Comparison of ENCODE assay signal across 21 cellular contexts in genomic region chr1:218211241-218211640, GRCh38.
A peak's percentile ranks its signal among the peaks of the same experiment; 100 is the strongest.
DNase-seq lines count a peak whose midpoint lies in the region; ATAC-seq and TF ChIP-seq lines count a peak whose summit lies in the region.
"Had no signal": no experiment of that assay in that cellular context is flagged by ENCODE, and none has a peak within 500 bp of the region (broad histone marks: within the 10 kb centered on the region; RNA-seq: fewer than 3 reads in every experiment).

No MANE protein-coding gene starts in this region.

- no peak overlapping the region for H3K4me3 Mint-ChIP-seq in osteocyte (ENCODE audit: unreplicated experiment)
- H3K4me3 Mint-ChIP-seq: activated CD8-positive, alpha-beta T cell treated with anti-CD3 and anti-CD28 coated beads, Interleukin-2, amount 10 ng/mL, durations not matched to agents 7 days and 5 days; T-helper 17 cell had no signal

- TF ChIP-seq CTCF in astrocyte of the spinal cord (IDR thresholded peaks at IDR 0.05; ENCODE audit: low read depth, low read length) = no peak
- no peak for TF ChIP-seq CTCF in osteocyte (IDR thresholded peaks at IDR 0.05)

- no peaks in the 10 kb centered on the region for H3K36me3 Mint-ChIP-seq in osteocyte (ENCODE audit: unreplicated experiment)

- intact Hi-C loops in head of caudate nucleus (cut with DNase I) = no loop called here

- in situ Hi-C loops in ACHN (cut with HindIII; ENCODE audit: low pct_ligation_motif_present, low pct_unique_long_range_greater_than_20kb, low sequenced_read_pairs) = no loop called here
- in situ Hi-C loops in astrocyte of the spinal cord (cut with HindIII; ENCODE audit: low sequenced_read_pairs) = no loop called here

- peaks cover 25% of the 10 kb centered on the region for H3K27me3 Mint-ChIP-seq in osteocyte (ENCODE audit: unreplicated experiment)

- no peak overlapping the region for H3K27ac Mint-ChIP-seq in osteocyte (ENCODE audit: unreplicated experiment)
- H3K27ac Mint-ChIP-seq: activated CD8-positive, alpha-beta T cell treated with anti-CD3 and anti-CD28 coated beads, Interleukin-2, amount 10 ng/mL, durations not matched to agents 7 days and 5 days; T-helper 17 cell had no signal

- H3K4me1 Mint-ChIP-seq in osteocyte (ENCODE audit: unreplicated experiment) = peaks cover 16% of the 10 kb centered on the region
- H3K4me1 Mint-ChIP-seq: T-helper 17 cell had no signal

- H3K4me3 ChIP-seq in astrocyte of the spinal cord (ENCODE audit: low read depth, low read length) = no peak overlapping the region
- H3K4me3 ChIP-seq: heart left ventricle, left lung, skin epidermis, upper lobe of right lung had no signal

- H3K9me3 Mint-ChIP-seq in osteocyte (ENCODE audit: unreplicated experiment) = no peaks in the 10 kb centered on the region

- DNase-seq in ACHN (peak; percentile 40), HS-5 (ENCODE audit: low read depth) (peak; percentile 19), astrocyte of the spinal cord (ENCODE audit: low read depth, low spot score) (peak; percentile 26), kidney glomerular epithelial cell (lab: John Stamatoyannopoulos, UW) (peak; percentile 26), osteocyte (ENCODE audit: extremely low spot score, unreplicated experiment) (no peak), head of caudate nucleus (no peak), DMS 273 treated with DMSO at 0.1 percent for 48 hours (lab: John Stamatoyannopoulos, UW) (no peak)
- DNase-seq: activated CD8-positive, alpha-beta T cell treated with anti-CD3 and anti-CD28 coated beads, Interleukin-2, amount 10 ng/mL, durations not matched to agents 7 days and 5 days; activated effector memory CD4-positive, alpha-beta T cell treated with anti-CD3 and anti-CD28 coated beads, Interleukin-2, amount 50 U/mL, for 16 hours; activated T-cell treated with anti-CD3 and anti-CD28 coated beads for 4 hours; cortex of kidney; DND-41; heart left ventricle; KG1; left lung; NCI-H526; stimulated activated CD4-positive, alpha-beta T cell treated with anti-CD3 and anti-CD28 coated beads, Interleukin-1b, Interleukin-23, amount 100 ng/mL, for 48 hours; T-helper 17 cell; upper lobe of right lung had no signal

- no peak for ATAC-seq in HG03378 (IDR thresholded peaks at IDR 0.05; ENCODE audit: unreplicated experiment)
- ATAC-seq: activated CD8-positive, alpha-beta T cell treated with anti-CD3 and anti-CD28 coated beads, Interleukin-2, amount 10 ng/mL, durations not matched to agents 7 days and 5 days; heart left ventricle; left lung; T-helper 17 cell; upper lobe of right lung had no signal

Comparison
In these comparisons a context has a peak if more than half of its experiments do, and no peak if none do; other contexts are left out.
1. DNase-seq: peak in ACHN (single experiment), HS-5 (single experiment), astrocyte of the spinal cord (single experiment) and kidney glomerular epithelial cell (single experiment); none in osteocyte (single experiment), head of caudate nucleus (0 of 42) and DMS 273 treated with DMSO at 0.1 percent for 48 hours (single experiment).